ENCODE assay signal across 1 cellular context in genomic region chr17:81636505-81637288, GRCh38.
TF ChIP-seq lines count a peak whose summit lies in the region.

Gene NPLOC4 (minus strand): TSS chr17:81637112. CDS start chr17:81636930, 182 bp downstream.
Gene TSPAN10 (plus strand): TSS chr17:81637196. CDS start chr17:81642413, 5,217 bp downstream.

TF ChIP-seq in HepG2, 621 proteins besides CTCF, POLR2A, EP300 and RAD21 (continued from another document and continues in another):
- TF ChIP-seq ZNF770 (CRISPR knock-in tag; IDR thresholded peaks at IDR 0.05), result peak; percentile 78
- TF ChIP-seq ZBTB44 (CRISPR knock-in tag; IDR thresholded peaks at IDR 0.05), result no peak
- TF ChIP-seq STAT5B (CRISPR knock-in tag; IDR thresholded peaks at IDR 0.05), result 0 out of 2 replicates have a peak, but pooled peaks have one; percentile 83
- TF ChIP-seq HINFP (CRISPR knock-in tag; IDR thresholded peaks at IDR 0.05; ENCODE audit: low read depth), result no peak
- TF ChIP-seq ZNF329 (CRISPR knock-in tag; IDR thresholded peaks at IDR 0.05; ENCODE audit: low read depth), result peak; percentile 91
- peak; percentile 49 to 99; a peak in 3 of 4 replicates for TF ChIP-seq KLF16 (CRISPR knock-in tag; IDR thresholded peaks at IDR 0.05)
- TF ChIP-seq MED13 (CRISPR knock-in tag; IDR thresholded peaks at IDR 0.05), result peak; percentile 65; the same call in 1 of the 2 replicates
- no peak for TF ChIP-seq JARID2 (CRISPR knock-in tag; IDR thresholded peaks at IDR 0.05; ENCODE audit: insufficient replicate concordance)
- TF ChIP-seq ETS1 (CRISPR knock-in tag; IDR thresholded peaks at IDR 0.05), result no peak
- TF ChIP-seq ZNF768 (CRISPR knock-in tag; IDR thresholded peaks at IDR 0.05), result peak; percentile 84
- no peak for TF ChIP-seq ZNF350 (CRISPR knock-in tag; IDR thresholded peaks at IDR 0.05; ENCODE audit: borderline replicate concordance, low read depth)
- TF ChIP-seq ZNF441 (CRISPR knock-in tag; IDR thresholded peaks at IDR 0.05; ENCODE audit: borderline replicate concordance), result peak; percentile 90
- TF ChIP-seq FOXO1 (CRISPR knock-in tag; IDR thresholded peaks at IDR 0.05), result peak; percentile 93
- no peak for TF ChIP-seq SMC3 (IDR thresholded peaks at IDR 0.05; ENCODE audit: low read length)
- TF ChIP-seq KDM5B (CRISPR knock-in tag; IDR thresholded peaks at IDR 0.05; ENCODE audit: borderline replicate concordance), result peak; percentile 83; the same call in 1 of the 2 replicates
- peak; percentile 99 for TF ChIP-seq CCDC6 (CRISPR knock-in tag; IDR thresholded peaks at IDR 0.05)
- TF ChIP-seq KLF13 (CRISPR knock-in tag; IDR thresholded peaks at IDR 0.05), result no peak
- TF ChIP-seq EZH2 (conservative IDR thresholded peaks at IDR 0.05; ENCODE audit: low read depth, low read length), result no peak
- peak; percentile 71 for TF ChIP-seq ELF3 (CRISPR knock-in tag; IDR thresholded peaks at IDR 0.05)
- no peak for TF ChIP-seq ZNF775 (CRISPR knock-in tag; IDR thresholded peaks at IDR 0.05; ENCODE audit: borderline replicate concordance)
- TF ChIP-seq FOXA1 (IDR thresholded peaks at IDR 0.05), result no peak
- peak; percentile 79 for TF ChIP-seq FOXA1 (CRISPR knock-in tag; IDR thresholded peaks at IDR 0.05)
- no peak; the same call in 1 of the 2 replicates for TF ChIP-seq HNF1B (CRISPR knock-in tag; IDR thresholded peaks at IDR 0.05)
- peak; percentile 74; the same call in 2 of the 3 replicates for TF ChIP-seq MXI1 (IDR thresholded peaks at IDR 0.05; ENCODE audit: borderline replicate concordance, low read depth, low read length)
- no peak for TF ChIP-seq DDIT3 (CRISPR knock-in tag; IDR thresholded peaks at IDR 0.05)
- TF ChIP-seq ZBTB25 (CRISPR knock-in tag; IDR thresholded peaks at IDR 0.05), result peak; percentile 94; the same call in 1 of the 2 replicates
- no peak for TF ChIP-seq ZNF30 (CRISPR knock-in tag; IDR thresholded peaks at IDR 0.05)
- 0 out of 2 replicates have a peak, but pooled peaks have one; percentile 50 for TF ChIP-seq SNAPC4 (CRISPR knock-in tag; IDR thresholded peaks at IDR 0.05)
- TF ChIP-seq KLF9 (CRISPR knock-in tag; IDR thresholded peaks at IDR 0.05; ENCODE audit: low read depth), result 0 out of 2 replicates have a peak, but pooled peaks have one; percentile 64
- peak; percentile 73; the same call in 1 of the 2 replicates for TF ChIP-seq ZNF558 (CRISPR knock-in tag; IDR thresholded peaks at IDR 0.05; ENCODE audit: borderline replicate concordance)
- no peak; the same call in 1 of the 2 replicates for TF ChIP-seq ZNF691 (CRISPR knock-in tag; IDR thresholded peaks at IDR 0.05; ENCODE audit: borderline replicate concordance, low read depth)
- no peak; the same call in 1 of the 2 replicates for TF ChIP-seq ATF5 (CRISPR knock-in tag; IDR thresholded peaks at IDR 0.05; ENCODE audit: low read depth)
- peak; percentile 36; the same call in 1 of the 2 replicates for TF ChIP-seq RFX3 (CRISPR knock-in tag; IDR thresholded peaks at IDR 0.05)
- peak; percentile 65; the same call in 1 of the 2 replicates for TF ChIP-seq ZBTB38 (CRISPR knock-in tag; IDR thresholded peaks at IDR 0.05)
- no peak; the same call in 1 of the 2 replicates for TF ChIP-seq CSRNP1 (CRISPR knock-in tag; IDR thresholded peaks at IDR 0.05)
- TF ChIP-seq SMAD3 (CRISPR knock-in tag; IDR thresholded peaks at IDR 0.05), result peak; percentile 81; the same call in 1 of the 2 replicates
- peak; percentile 81 for TF ChIP-seq ZNF563 (CRISPR knock-in tag; IDR thresholded peaks at IDR 0.05)
- TF ChIP-seq ZMYM3 (CRISPR knock-in tag; IDR thresholded peaks at IDR 0.05), result peak; percentile 72
- no peak; the same call in 1 of the 2 replicates for TF ChIP-seq ZNF562 (CRISPR knock-in tag; IDR thresholded peaks at IDR 0.05; ENCODE audit: borderline replicate concordance)
- TF ChIP-seq HHEX (CRISPR knock-in tag; IDR thresholded peaks at IDR 0.05), result no peak
- peak; percentile 95 for TF ChIP-seq GABPB1 (CRISPR knock-in tag; IDR thresholded peaks at IDR 0.05)
- no peak for TF ChIP-seq ZSCAN30 (CRISPR knock-in tag; IDR thresholded peaks at IDR 0.05)
- 0 out of 2 replicates have a peak, but pooled peaks have one; percentile 31 for TF ChIP-seq ZNF556 (CRISPR knock-in tag; IDR thresholded peaks at IDR 0.05; ENCODE audit: borderline replicate concordance)
